ENCODE assay signal across 8 cellular contexts in genomic region chr10:103493911-103494877, GRCh38. TPM values are rescaled to one million over a fixed set of nuclear protein-coding genes. Genes with fewer than 3 reads are reported as not detected.
DNase-seq lines count a peak whose midpoint lies in the region; ATAC-seq and TF ChIP-seq lines count a peak whose summit lies in the region.

No MANE protein-coding gene starts in this region.

- no peak for TF ChIP-seq POLR2A in ovary (IDR thresholded peaks at IDR 0.05)

- H3K4me1 Mint-ChIP-seq in activated CD8-positive, alpha-beta T cell treated with anti-CD3 and anti-CD28 coated beads, Interleukin-2, amount 10 ng/mL, durations not matched to agents 7 days and 5 days (ENCODE audit: low read depth): peaks cover 29% of the 10 kb centered on the region

- DNase-seq in activated CD4-positive, CD25-positive, alpha-beta regulatory T cell treated with anti-CD3 and anti-CD28 coated beads, Interleukin-2, amount 50 U/mL, for 72 hours: peak; percentile 38
- peak; percentile 63 for DNase-seq in activated CD8-positive, alpha-beta T cell treated with anti-CD3 and anti-CD28 coated beads, Interleukin-2, amount 10 ng/mL, durations not matched to agents 7 days and 5 days
- DNase-seq in fibroblast of the aortic adventitia (ENCODE audit: low read depth) (no peak), ovary (peak; percentile 48 to 72 (median 52)), amniotic stem cell (lab: John Stamatoyannopoulos, UW) (no peak), posterior vena cava (ENCODE audit: low spot score) (no peak)

- CTCF ChIA-PET in activated CD8-positive, alpha-beta T cell treated with anti-CD3 and anti-CD28 coated beads, Interleukin-2, amount 10 ng/mL, durations not matched to agents 7 days and 5 days (lab: Charles Lee): interaction anchor here (0.9 to 2.9 kb wide), 5 partner anchors 9 to 577 kb away, joined by 4 to 11 read pairs (median 5); partner anchors contain the start of gene CNNM2

- 3 to 7% (median 3%) methylated on average over 39 to 92 of the region's 92 CpGs for WGBS in ovary, 3 donors

- POLR2A ChIA-PET in activated CD8-positive, alpha-beta T cell treated with anti-CD3 and anti-CD28 coated beads, Interleukin-2, amount 10 ng/mL, durations not matched to agents 7 days and 5 days (lab: Charles Lee): interaction anchor here (1.2 kb wide), 1 partner anchor 9 kb away, joined by 3 read pairs; no protein-coding TSS in a partner anchor

- peak overlapping the region; percentile 56 for H3K4me3 ChIP-seq in fibroblast of the aortic adventitia (ENCODE audit: low read depth, low read length)
- peak overlapping the region; percentile 51 for H3K4me3 ChIP-seq in ovary

- intact Hi-C loops in ovary (cut with DNase I) (loop anchor here in 1 of 4 donors (10.0 kb wide), 1 partner anchor 191 kb away; no protein-coding TSS in a partner anchor), posterior vena cava (cut with DNase I) (no loop called here)

- ATAC-seq in activated CD4-positive, CD25-positive, alpha-beta regulatory T cell treated with anti-CD3 and anti-CD28 coated beads, Interleukin-2, amount 50 U/mL, for 24 hours: no peak
- ATAC-seq in activated CD8-positive, alpha-beta T cell treated with anti-CD3 and anti-CD28 coated beads, Interleukin-2, amount 10 ng/mL, durations not matched to agents 7 days and 5 days: peak; percentile 58
- ATAC-seq in GM18511 (IDR thresholded peaks at IDR 0.05; ENCODE audit: unreplicated experiment): no peak

- H3K4me3 Mint-ChIP-seq in activated CD8-positive, alpha-beta T cell treated with anti-CD3 and anti-CD28 coated beads, Interleukin-2, amount 10 ng/mL, durations not matched to agents 7 days and 5 days: peak overlapping the region; percentile 62

- no peak for TF ChIP-seq EP300 in ovary (IDR thresholded peaks at IDR 0.05)

- H3K4me1 ChIP-seq in ovary (ENCODE audit: insufficient read depth): peaks cover 14% of the 10 kb centered on the region

- H3K36me3 ChIP-seq in ovary: no peaks in the 10 kb centered on the region

- no peaks in the 10 kb centered on the region for H3K36me3 Mint-ChIP-seq in activated CD8-positive, alpha-beta T cell treated with anti-CD3 and anti-CD28 coated beads, Interleukin-2, amount 10 ng/mL, durations not matched to agents 7 days and 5 days (ENCODE audit: low read depth)

- no peak overlapping the region for H3K27ac Mint-ChIP-seq in activated CD8-positive, alpha-beta T cell treated with anti-CD3 and anti-CD28 coated beads, Interleukin-2, amount 10 ng/mL, durations not matched to agents 7 days and 5 days

- TF ChIP-seq CTCF in fibroblast of the aortic adventitia (IDR thresholded peaks at IDR 0.05; ENCODE audit: insufficient read depth, low read length) (no peak), ovary (IDR thresholded peaks at IDR 0.05) (no peak)

- no peaks in the 10 kb centered on the region for H3K9me3 ChIP-seq in ovary

- no peaks in the 10 kb centered on the region for H3K27me3 ChIP-seq in ovary

- H3K9me3 Mint-ChIP-seq in activated CD8-positive, alpha-beta T cell treated with anti-CD3 and anti-CD28 coated beads, Interleukin-2, amount 10 ng/mL, durations not matched to agents 7 days and 5 days (ENCODE audit: insufficient read depth): no peaks in the 10 kb centered on the region

- H3K27me3 Mint-ChIP-seq in activated CD8-positive, alpha-beta T cell treated with anti-CD3 and anti-CD28 coated beads, Interleukin-2, amount 10 ng/mL, durations not matched to agents 7 days and 5 days (ENCODE audit: low read depth): peaks cover 58% of the 10 kb centered on the region

- H3K27ac ChIP-seq in ovary: peak overlapping the region in 1 of 2 donors; percentile 62

RNA-seq across cellular contexts. Expression of gene NEURL1, which starts 0.7 kb away (rescaled TPM):
- 1 to 10 TPM; 1.1 TPM for total RNA-seq in activated CD8-positive, alpha-beta T cell treated with anti-CD3 and anti-CD28 coated beads, Interleukin-2, amount 10 ng/mL, durations not matched to agents 7 days and 5 days
- total RNA-seq in fibroblast of the aortic adventitia (ENCODE audit: low replicate concordance) (0.27 TPM in 1 of 2 replicates, not detected in the other), ovary (1 to 10 TPM; 2.4 to 5.6 (median 3.2) TPM), posterior vena cava (under 1 TPM; 0.37 to 0.48 TPM)
- 1 to 10 TPM in 1 of 2 donors, under 1 TPM in 1; 0.28 to 1.8 TPM for polyA plus RNA-seq in ovary

RNA-seq across cellular contexts. Expression of gene CALHM3, which starts 15.2 kb away (rescaled TPM):
- total RNA-seq in activated CD8-positive, alpha-beta T cell treated with anti-CD3 and anti-CD28 coated beads, Interleukin-2, amount 10 ng/mL, durations not matched to agents 7 days and 5 days: under 1 TPM; 0.45 to 0.63 TPM
- total RNA-seq in fibroblast of the aortic adventitia (ENCODE audit: low replicate concordance): not detected in 2 replicates
- total RNA-seq in ovary: not detected
- polyA plus RNA-seq in ovary: not detected
- total RNA-seq in posterior vena cava: not detected

RNA-seq across cellular contexts. Expression of gene CALHM1, which starts 35.5 kb away (rescaled TPM):
- 1 to 10 TPM; 1.8 TPM for total RNA-seq in activated CD8-positive, alpha-beta T cell treated with anti-CD3 and anti-CD28 coated beads, Interleukin-2, amount 10 ng/mL, durations not matched to agents 7 days and 5 days
- total RNA-seq in fibroblast of the aortic adventitia (ENCODE audit: low replicate concordance) (not detected in 2 replicates), ovary (not detected), posterior vena cava (not detected)
- not detected for polyA plus RNA-seq in ovary

RNA-seq across cellular contexts. Expression of gene CALHM2, which starts 42.0 kb away (rescaled TPM):
- total RNA-seq in activated CD8-positive, alpha-beta T cell treated with anti-CD3 and anti-CD28 coated beads, Interleukin-2, amount 10 ng/mL, durations not matched to agents 7 days and 5 days: 100 to 1,000 TPM; 131 to 135 TPM
- total RNA-seq in fibroblast of the aortic adventitia (ENCODE audit: low replicate concordance) (57.6 and 91.4 TPM in 2 replicates), ovary (10 to 100 TPM; 46.5 to 90.4 (median 55.3) TPM), posterior vena cava (10 to 100 TPM; 49.8 to 59.4 TPM)
- 100 to 1,000 TPM in 1 of 2 donors, 10 to 100 TPM in 1; 42.1 to 105 TPM for polyA plus RNA-seq in ovary

Comparison
In these comparisons a context has a peak if more than half of its experiments do, and no peak if none do; other contexts are left out.
1. DNase-seq: peak in activated CD4-positive, CD25-positive, alpha-beta regulatory T cell treated with anti-CD3 and anti-CD28 coated beads, Interleukin-2, amount 50 U/mL, for 72 hours (single experiment), activated CD8-positive, alpha-beta T cell treated with anti-CD3 and anti-CD28 coated beads, Interleukin-2, amount 10 ng/mL, durations not matched to agents 7 days and 5 days (single experiment) and ovary (5 of 5); none in fibroblast of the aortic adventitia (single experiment), amniotic stem cell (single experiment) and posterior vena cava (single experiment).